ENCODE assay signal across 28 cellular contexts in genomic region chr1:185348296-185348695, GRCh38. TPM values are rescaled to one million over a fixed set of nuclear protein-coding genes. Genes with fewer than 3 reads are reported as not detected.
DNase-seq lines count a peak whose midpoint lies in the region; ATAC-seq, FAIRE-seq and TF ChIP-seq lines count a peak whose summit lies in the region.
"Had no signal": no experiment of that assay in that cellular context is flagged by ENCODE, and none has a peak within 500 bp of the region (broad histone marks: within the 10 kb centered on the region; RNA-seq: fewer than 3 reads in every experiment).

No MANE protein-coding gene starts in this region.

- peak overlapping the region; percentile 95 for H3K27ac ChIP-seq in HepG2 (ENCODE audit: extremely low read length, insufficient read depth, low read length)
- no peak overlapping the region for H3K27ac ChIP-seq in right lobe of liver
- H3K27ac ChIP-seq in GM23338 (ENCODE audit: low read depth) = no peak overlapping the region
- H3K27ac ChIP-seq in SK-N-SH (ENCODE audit: low read depth in 2 of 2, low read length in 1 of 2) = no peak overlapping the region
- H3K27ac ChIP-seq: 22Rv1, A549, C4-2B had no signal

- no peaks in the 10 kb centered on the region for H3K9me3 ChIP-seq in HepG2 (ENCODE audit: low read length)
- H3K9me3 ChIP-seq in right lobe of liver = no peaks in the 10 kb centered on the region
- H3K9me3 ChIP-seq in SK-N-SH = no peaks in the 10 kb centered on the region
- H3K9me3 ChIP-seq: A549; BLaER1 treated with 17β-estradiol and CSF1 and Interleukin-3, amounts not matched to agents 10 nM and 100 nM; Caco-2 had no signal

- no peaks in the 10 kb centered on the region for H3F3A ChIP-seq in GM23338 (replicated peaks; ENCODE audit: low read depth)
- H3F3A ChIP-seq in SK-N-SH (replicated peaks; ENCODE audit: insufficient read depth) = no peaks in the 10 kb centered on the region

- H3K4me2 ChIP-seq in HepG2 (ENCODE audit: low read depth, low read length) = peak overlapping the region; percentile 27; the same call in 1 of the 2 replicates
- no peak overlapping the region for H3K4me2 ChIP-seq in GM23338
- H3K4me2 ChIP-seq in SK-N-SH = no peak overlapping the region
- H3K4me2 ChIP-seq: A549 had no signal

- DNase-seq in activated CD4-positive, alpha-beta T cell treated with anti-CD3 and anti-CD28 coated beads, Interleukin-2, amount 10 ng/mL, durations not matched to agents 24 days and 14 days = peak; percentile 30
- DNase-seq in activated CD4-positive, alpha-beta T cell treated with anti-CD3 and anti-CD28 coated beads for 1 hour = no peak
- DNase-seq in HepG2 (ENCODE audit: low spot score) (peak; percentile 18), right lobe of liver (no peak), GM23338 (ENCODE audit: low spot score) (no peak), mesothelial cell of epicardium (ENCODE audit: low spot score in 2 of 2, unreplicated experiment in 2 of 2) (no peak), D721Med (ENCODE audit: insufficient read length, low spot score) (no peak), SK-N-SH (no peak)
- DNase-seq: AML-193; Caco-2; Calu3; CD4-positive, alpha-beta T cell; CD8-positive, alpha-beta T cell; DMS 273 treated with DMSO at 0.1 percent for 48 hours; DMS153; DMS53; DMS79; DND-41; EL; GDM1 had no signal

- TF ChIP-seq POLR2A in HepG2 (IDR thresholded peaks at IDR 0.05; ENCODE audit: insufficient read depth in 1 of 2, low read depth in 2 of 2, low read length in 2 of 2) (no peak), right lobe of liver (IDR thresholded peaks at IDR 0.05) (no peak)

- 11% methylated on average over 1 of the region's 1 CpG for WGBS in HepG2 (ENCODE audit: low lambda C conversion rate)
- WGBS in right lobe of liver (ENCODE audit: insufficient coverage, low coverage, low lambda C conversion rate, missing lambda C conversion rate) = 57% methylated on average over 1 of the region's 1 CpG
- WGBS in SK-N-SH (ENCODE audit: low lambda C conversion rate) = 87% methylated on average over 1 of the region's 1 CpG

- intact Hi-C loops in activated CD4-positive, alpha-beta T cell treated with anti-CD3 and anti-CD28 coated beads, Interleukin-2, amount 10 ng/mL, durations not matched to agents 24 days and 14 days (cut with micrococcal nuclease) = no loop called here
- intact Hi-C loops in HepG2 (cut with micrococcal nuclease; ENCODE audit: unreplicated experiment) (loop anchor here (2.0 kb wide), 1 partner anchor 23 kb away; no protein-coding TSS in a partner anchor), right lobe of liver (cut with DNase I) (no loop called here)

- H3K27me3 Mint-ChIP-seq in activated CD4-positive, alpha-beta T cell treated with anti-CD3 and anti-CD28 coated beads, Interleukin-2, amount 10 ng/mL, durations not matched to agents 24 days and 14 days = no peaks in the 10 kb centered on the region
- peaks cover 2% of the 10 kb centered on the region for H3K27me3 Mint-ChIP-seq in GM23338 (ENCODE audit: insufficient read depth, low read depth, poor library complexity)
- no peaks in the 10 kb centered on the region for H3K27me3 Mint-ChIP-seq in mesothelial cell of epicardium (ENCODE audit: low read depth)
- H3K27me3 Mint-ChIP-seq: B cell; CD4-positive, alpha-beta T cell had no signal

- ATAC-seq in HepG2 = peak; percentile 19; the same call in 1 of the 3 replicates
- ATAC-seq in right lobe of liver = no peak
- no peak for ATAC-seq in GM23338
- ATAC-seq: A549; CD8-positive, alpha-beta T cell; GM12878 had no signal

- H4K20me1 ChIP-seq in HepG2 (ENCODE audit: insufficient read depth, low read length) (no peaks in the 10 kb centered on the region), GM23338 (replicated peaks; ENCODE audit: insufficient read depth) (no peaks in the 10 kb centered on the region), SK-N-SH (ENCODE audit: insufficient read depth) (no peaks in the 10 kb centered on the region)
- H4K20me1 ChIP-seq: BLaER1 treated with 17β-estradiol and CSF1 and Interleukin-3, amounts not matched to agents 10 nM and 100 nM had no signal

- H3K27me3 ChIP-seq in HepG2 (ENCODE audit: control insufficient read depth in 1 of 2, insufficient read depth in 2 of 2, low read length in 2 of 2) (no peaks in the 10 kb centered on the region), right lobe of liver (no peaks in the 10 kb centered on the region), GM23338 (ENCODE audit: insufficient read depth) (no peaks in the 10 kb centered on the region), SK-N-SH (ENCODE audit: insufficient read depth) (no peaks in the 10 kb centered on the region)
- H3K27me3 ChIP-seq: BLaER1 treated with 17β-estradiol and CSF1 and Interleukin-3, amounts not matched to agents 10 nM and 100 nM had no signal

- H3K4me1 Mint-ChIP-seq in activated CD4-positive, alpha-beta T cell treated with anti-CD3 and anti-CD28 coated beads, Interleukin-2, amount 10 ng/mL, durations not matched to agents 24 days and 14 days = peaks cover 20% of the 10 kb centered on the region
- H3K4me1 Mint-ChIP-seq in GM23338 = peaks cover 10% of the 10 kb centered on the region
- H3K4me1 Mint-ChIP-seq in mesothelial cell of epicardium = peaks cover 56% of the 10 kb centered on the region

- CTCF ChIA-PET in HepG2 (lab: Yijun Ruan, JAX; ENCODE audit: low intra/inter-chr PET ratio, low total read pairs) (no interaction called here), SK-N-SH (lab: Yijun Ruan, JAX) (interaction anchor here (1.0 kb wide), 1 partner anchor 247 kb away, joined by 3 read pairs; no protein-coding TSS in a partner anchor)

- H3K79me2 ChIP-seq in HepG2 (ENCODE audit: insufficient read depth, low read length) (no peaks in the 10 kb centered on the region), GM23338 (replicated peaks; ENCODE audit: insufficient read depth) (no peaks in the 10 kb centered on the region), SK-N-SH (ENCODE audit: insufficient read depth) (no peaks in the 10 kb centered on the region)

- POLR2A ChIA-PET in HepG2 (lab: Yijun Ruan, JAX) = interaction anchor here (2.1 kb wide), 1 partner anchor 31 kb away, joined by 6 read pairs; the partner anchor contains the start of gene IVNS1ABP
- POLR2A ChIA-PET in SK-N-SH (lab: Yijun Ruan, JAX) = no interaction called here

- H3K36me3 Mint-ChIP-seq in activated CD4-positive, alpha-beta T cell treated with anti-CD3 and anti-CD28 coated beads, Interleukin-2, amount 10 ng/mL, durations not matched to agents 24 days and 14 days (ENCODE audit: low read depth) = peaks cover 5% of the 10 kb centered on the region
- H3K36me3 Mint-ChIP-seq in GM23338 (ENCODE audit: low read depth) = no peaks in the 10 kb centered on the region
- H3K36me3 Mint-ChIP-seq in mesothelial cell of epicardium = no peaks in the 10 kb centered on the region
- H3K36me3 Mint-ChIP-seq: CD8-positive, alpha-beta T cell had no signal

- FAIRE-seq in HepG2 (lab: Jason Lieb, UNC) (no peak), D721Med (lab: Jason Lieb, UNC) (no peak)
- FAIRE-seq: A549, GM12878, GM12892, GM18507 had no signal

- H3K4me3 Mint-ChIP-seq in activated CD4-positive, alpha-beta T cell treated with anti-CD3 and anti-CD28 coated beads, Interleukin-2, amount 10 ng/mL, durations not matched to agents 24 days and 14 days = no peak overlapping the region
- no peak overlapping the region for H3K4me3 Mint-ChIP-seq in GM23338
- no peak overlapping the region for H3K4me3 Mint-ChIP-seq in mesothelial cell of epicardium
- H3K4me3 Mint-ChIP-seq: B cell; CD4-positive, alpha-beta T cell; CD8-positive, alpha-beta T cell had no signal

- H3K4me1 ChIP-seq in HepG2 (ENCODE audit: insufficient read depth, low read length) (peaks cover 84% of the 10 kb centered on the region), right lobe of liver (peaks cover 0 to 15% (median 2%) of the 10 kb centered on the region in 4 donors), GM23338 (ENCODE audit: insufficient read depth) (no peaks in the 10 kb centered on the region), SK-N-SH (ENCODE audit: control insufficient read depth in 1 of 2, insufficient read depth in 2 of 2, low read depth in 1 of 2, low read length in 1 of 2) (no peaks in the 10 kb centered on the region)
- H3K4me1 ChIP-seq: A549 had no signal

- H3K27ac Mint-ChIP-seq in activated CD4-positive, alpha-beta T cell treated with anti-CD3 and anti-CD28 coated beads, Interleukin-2, amount 10 ng/mL, durations not matched to agents 24 days and 14 days = no peak overlapping the region
- H3K27ac Mint-ChIP-seq in GM23338 = 0 out of 2 replicates have a peak overlapping the region, but pooled peaks have one; percentile 69
- H3K27ac Mint-ChIP-seq in mesothelial cell of epicardium = peak overlapping the region; percentile 18
- H3K27ac Mint-ChIP-seq: B cell; CD4-positive, alpha-beta T cell; CD8-positive, alpha-beta T cell had no signal

- peaks cover 7% of the 10 kb centered on the region for H3K9me3 Mint-ChIP-seq in activated CD4-positive, alpha-beta T cell treated with anti-CD3 and anti-CD28 coated beads, Interleukin-2, amount 10 ng/mL, durations not matched to agents 24 days and 14 days
- no peaks in the 10 kb centered on the region for H3K9me3 Mint-ChIP-seq in GM23338
- no peaks in the 10 kb centered on the region for H3K9me3 Mint-ChIP-seq in mesothelial cell of epicardium
- H3K9me3 Mint-ChIP-seq: CD4-positive, alpha-beta T cell; CD8-positive, alpha-beta T cell had no signal

- H3K9me2 ChIP-seq in GM23338 (ENCODE audit: insufficient read depth) = no peaks in the 10 kb centered on the region
- no peaks in the 10 kb centered on the region for H3K9me2 ChIP-seq in SK-N-SH

- no peak overlapping the region for H3K4me3 ChIP-seq in HepG2 (replicated peaks in 1 of 3; ENCODE audit: insufficient read depth in 1 of 3, low read depth in 2 of 3, low read length in 3 of 3)
- H3K4me3 ChIP-seq in right lobe of liver = no peak overlapping the region
- no peak overlapping the region for H3K4me3 ChIP-seq in GM23338
- no peak overlapping the region for H3K4me3 ChIP-seq in SK-N-SH (ENCODE audit: low read depth in 2 of 2, low read length in 1 of 2)
- H3K4me3 ChIP-seq: A549; BLaER1 treated with 17β-estradiol and CSF1 and Interleukin-3, amounts not matched to agents 10 nM and 100 nM; GM12878 had no signal

- in situ Hi-C loops in HepG2 (cut with HindIII; ENCODE audit: extremely low pct_ligation_motif_present, low pct_unique_long_range_greater_than_20kb) = no loop called here

- H2AFZ ChIP-seq in HepG2 (ENCODE audit: low read length) = no peak overlapping the region
- H2AFZ ChIP-seq in GM23338 = no peak overlapping the region
- no peak overlapping the region for H2AFZ ChIP-seq in SK-N-SH (ENCODE audit: low read depth)

- TF ChIP-seq EP300 in HepG2 (IDR thresholded peaks at IDR 0.05; ENCODE audit: low read depth in 2 of 2, low read length in 2 of 2) (no peak), HepG2 (CRISPR knock-in tag; IDR thresholded peaks at IDR 0.05; ENCODE audit: borderline replicate concordance) (no peak), SK-N-SH (IDR thresholded peaks at IDR 0.05; ENCODE audit: borderline replicate concordance in 1 of 2, low read depth in 1 of 2, low read length in 1 of 2) (no peak)

- no peaks in the 10 kb centered on the region for H3K36me3 ChIP-seq in HepG2 (replicated peaks in 1 of 2; ENCODE audit: control insufficient read depth in 1 of 2, insufficient read depth in 2 of 2, low read length in 2 of 2)
- H3K36me3 ChIP-seq in right lobe of liver = no peaks in the 10 kb centered on the region
- H3K36me3 ChIP-seq in GM23338 (ENCODE audit: insufficient read depth) = no peaks in the 10 kb centered on the region
- no peaks in the 10 kb centered on the region for H3K36me3 ChIP-seq in SK-N-SH (replicated peaks in 1 of 2; ENCODE audit: control insufficient read depth in 1 of 2, insufficient read depth in 2 of 2, low read length in 1 of 2)
- H3K36me3 ChIP-seq: BLaER1 treated with 17β-estradiol and CSF1 and Interleukin-3, amounts not matched to agents 10 nM and 100 nM had no signal

- H3K9ac ChIP-seq in HepG2 (ENCODE audit: insufficient read depth, low read depth, low read length) (no peak overlapping the region), SK-N-SH (no peak overlapping the region)
- H3K9ac ChIP-seq: BLaER1 treated with 17β-estradiol and CSF1 and Interleukin-3, amounts not matched to agents 10 nM and 100 nM had no signal

- no peak for TF ChIP-seq CTCF in HepG2 (CRISPR knock-in tag; IDR thresholded peaks at IDR 0.05)
- TF ChIP-seq CTCF in right lobe of liver (IDR thresholded peaks at IDR 0.05) = no peak
- no peak for TF ChIP-seq CTCF in GM23338 (conservative IDR thresholded peaks at IDR 0.05; ENCODE audit: low read depth in 2 of 2)
- TF ChIP-seq CTCF in mesothelial cell of epicardium (IDR thresholded peaks at IDR 0.05; ENCODE audit: unreplicated experiment) = no peak
- TF ChIP-seq CTCF in D721Med (IDR thresholded peaks at IDR 0.05; ENCODE audit: insufficient read depth, missing control alignments) = no peak
- no peak for TF ChIP-seq CTCF in SK-N-SH (IDR thresholded peaks at IDR 0.05)

- no TSS peak for BruUV-seq in HepG2 (replicated peaks; lab: Mats Ljungman, UMichigan)

- no peak for TF ChIP-seq RAD21 in HepG2 (CRISPR knock-in tag; IDR thresholded peaks at IDR 0.05)
- TF ChIP-seq RAD21 in SK-N-SH (IDR thresholded peaks at IDR 0.05; ENCODE audit: low read length) = no peak

RNA-seq across cellular contexts. Expression of gene IVNS1ABP, which starts 31.3 kb away (rescaled TPM):
- total RNA-seq in activated CD4-positive, alpha-beta T cell treated with anti-CD3 and anti-CD28 coated beads, Interleukin-2, amount 10 ng/mL, durations not matched to agents 24 days and 14 days = 186 and 187 TPM in 2 replicates
- total RNA-seq in HepG2 (2016; rRNA removed; fragmentation: Illumina TruSeq; extraction: Trizol) = 41.6 and 51.7 TPM in 2 replicates
- 9.0 and 9.3 TPM in 2 replicates for total RNA-seq in HepG2 (2016; cell fraction: cytosol; rRNA removed; fragmentation: Illumina TruSeq; extraction: Trizol; ENCODE audit: low read depth)
- 41.9 and 52.5 TPM in 2 replicates for total RNA-seq in HepG2 (2016; cell fraction: insoluble cytoplasmic fraction; rRNA removed; fragmentation: Illumina TruSeq; extraction: Trizol)
- total RNA-seq in HepG2 (2016; cell fraction: membrane; rRNA removed; fragmentation: Illumina TruSeq; extraction: Trizol) = 19.8 and 21.2 TPM in 2 replicates
- total RNA-seq in HepG2 (2016; cell fraction: nucleus; rRNA removed; fragmentation: Illumina TruSeq; extraction: Trizol) = 119 and 126 TPM in 2 replicates
- 38.2 and 49.1 TPM in 2 replicates for polyA plus RNA-seq in HepG2 (2011; rRNA removed)
- polyA plus RNA-seq in HepG2 (2011; cell fraction: cytosol; rRNA removed) = 11.5 and 17.3 TPM in 2 replicates
- 83.0 and 93.5 TPM in 2 replicates for polyA plus RNA-seq in HepG2 (2011; cell fraction: nucleus; rRNA removed)
- polyA plus RNA-seq in HepG2 (2012) = 40.9 and 57.2 TPM in 2 replicates
- 2.8 and 3.5 TPM in 2 replicates for polyA plus RNA-seq in HepG2 (2016; cell fraction: cytosol; fragmentation: Illumina TruSeq; extraction: Trizol; ENCODE audit: low read depth)
- polyA plus RNA-seq in HepG2 (2016; cell fraction: insoluble cytoplasmic fraction; fragmentation: Illumina TruSeq; extraction: Trizol; ENCODE audit: low read depth) = 38.7 and 40.0 TPM in 2 replicates
- 9.3 and 11.3 TPM in 2 replicates for polyA plus RNA-seq in HepG2 (2016; cell fraction: membrane; fragmentation: Illumina TruSeq; extraction: Trizol; ENCODE audit: low read depth)
- 65.5 and 70.1 TPM in 2 replicates for polyA plus RNA-seq in HepG2 (2016; cell fraction: nucleus; fragmentation: Illumina TruSeq; extraction: Trizol; ENCODE audit: insufficient read depth, low read depth)
- polyA minus RNA-seq in HepG2 (2011; rRNA and poly(A)+ RNA removed; ENCODE audit: low replicate concordance) = 35.4 and 52.1 TPM in 2 replicates
- 15.7 and 16.1 TPM in 2 replicates for polyA minus RNA-seq in HepG2 (2011; cell fraction: cytosol; rRNA and poly(A)+ RNA removed)
- 378 and 394 TPM in 2 replicates for polyA minus RNA-seq in HepG2 (2011; cell fraction: nucleus; rRNA and poly(A)+ RNA removed)
- 10 to 100 TPM; 17.0 to 38.3 (median 26.8) TPM for total RNA-seq in right lobe of liver
- total RNA-seq in GM23338 (2014; rRNA removed; shearing (Covaris generic)) = 162 TPM in 2 replicates
- polyA plus RNA-seq in GM23338 (2016; fragmentation: Nextera tagmentation; extraction: Ambion mirVana) = 63.1 and 73.5 TPM in 2 replicates
- 162 to 167 TPM (median 166 TPM) in 3 replicates for total RNA-seq in mesothelial cell of epicardium
- polyA plus RNA-seq in SK-N-SH (2012; rRNA removed) = 24.5 and 31.5 TPM in 2 replicates
- 24.5 and 29.6 TPM in 2 replicates for polyA plus RNA-seq in SK-N-SH (2012; cell fraction: cytosol; rRNA removed)
- polyA plus RNA-seq in SK-N-SH (2012; cell fraction: nucleus; rRNA removed) = 72.1 and 91.2 TPM in 2 replicates

Comparison
In these comparisons a context has a peak if more than half of its experiments do, and no peak if none do; other contexts are left out.
1. DNase-seq: peak in activated CD4-positive, alpha-beta T cell treated with anti-CD3 and anti-CD28 coated beads, Interleukin-2, amount 10 ng/mL, durations not matched to agents 24 days and 14 days (single experiment) and HepG2 (single experiment); none in activated CD4-positive, alpha-beta T cell treated with anti-CD3 and anti-CD28 coated beads for 1 hour (single experiment), right lobe of liver (0 of 3), GM23338 (single experiment), mesothelial cell of epicardium (0 of 2), D721Med (single experiment) and SK-N-SH (single experiment).